In genomic region chr15:51401065-51401780, GRCh38 we compare ENCODE assay signal across 19 cellular contexts. TPM values are rescaled to one million over a fixed set of nuclear protein-coding genes. Genes with fewer than 3 reads are reported as not detected.
DNase-seq lines count a peak whose midpoint lies in the region; ATAC-seq and TF ChIP-seq lines count a peak whose summit lies in the region.
"Had no signal": no experiment of that assay in that cellular context is flagged by ENCODE, and none has a peak within 500 bp of the region (broad histone marks: within the 10 kb centered on the region; RNA-seq: fewer than 3 reads in every experiment).

No MANE protein-coding gene starts in this region.

- H3K9me2 ChIP-seq in GM23338 (ENCODE audit: insufficient read depth): 0 out of 2 replicates have a peak, but pooled peaks cover 2% of the 10 kb centered on the region

- H3K36me3 ChIP-seq in GM23338 (ENCODE audit: insufficient read depth) (no peaks in the 10 kb centered on the region), upper lobe of right lung (no peaks in the 10 kb centered on the region)
- H3K36me3 ChIP-seq: BLaER1, Peyer's patch had no signal

- H3K4me3 ChIP-seq in GM23338 (no peak overlapping the region), upper lobe of right lung (no peak overlapping the region)
- H3K4me3 ChIP-seq: BLaER1, GM12878, Peyer's patch had no signal

- H4K20me1 ChIP-seq in GM23338 (replicated peaks; ENCODE audit: insufficient read depth): no peaks in the 10 kb centered on the region
- H4K20me1 ChIP-seq: BLaER1 had no signal

- TF ChIP-seq CTCF in GM23338 (conservative IDR thresholded peaks at IDR 0.05; ENCODE audit: low read depth in 2 of 2) (no peak), upper lobe of right lung (IDR thresholded peaks at IDR 0.05) (no peak)

- H3K4me1 Mint-ChIP-seq in GM23338: peaks cover 20% of the 10 kb centered on the region

- H3K4me2 ChIP-seq in GM23338: no peak overlapping the region
- H3K4me2 ChIP-seq: BLaER1 had no signal

- ATAC-seq in GM23338 (no peak; the same call in 2 of the 3 replicates), upper lobe of right lung (peak; percentile 79), HG03196 (IDR thresholded peaks at IDR 0.05; ENCODE audit: unreplicated experiment) (no peak), HG03135 (IDR thresholded peaks at IDR 0.05; ENCODE audit: unreplicated experiment) (no peak)

- no peak overlapping the region for H3K4me3 Mint-ChIP-seq in GM23338
- H3K4me3 Mint-ChIP-seq: CD4-positive, alpha-beta memory T cell had no signal

- H3K36me3 Mint-ChIP-seq in GM23338 (ENCODE audit: low read depth): no peaks in the 10 kb centered on the region
- H3K36me3 Mint-ChIP-seq: CD4-positive, alpha-beta memory T cell had no signal

- no peak overlapping the region for H3K27ac ChIP-seq in GM23338 (ENCODE audit: low read depth)
- no peak overlapping the region for H3K27ac ChIP-seq in upper lobe of right lung
- H3K27ac ChIP-seq: BLaER1, Peyer's patch had no signal

- no peak for DNase-seq in GM23338 (ENCODE audit: low spot score)
- peak; percentile 70 for DNase-seq in NCI-H226
- DNase-seq in islet precursor cell: peak; percentile 21
- DNase-seq in upper lobe of right lung: no peak
- no peak for DNase-seq in activated CD4-positive, alpha-beta T cell treated with anti-CD3 and anti-CD28 coated beads, Interleukin-2, amount 50 U/mL, for 1 hour
- DNase-seq: CD4-positive, alpha-beta memory T cell; DMS 273 treated with DMSO at 0.1 percent for 48 hours; DND-41; GOT3; NCI-H1092; NCI-H1436; NCI-H187 treated with DMSO at 0.1 percent for 48 hours; NCI-H2107 had no signal

- no peaks in the 10 kb centered on the region for H3K79me2 ChIP-seq in GM23338 (replicated peaks; ENCODE audit: insufficient read depth)

- no peaks in the 10 kb centered on the region for H3K9me3 Mint-ChIP-seq in GM23338
- H3K9me3 Mint-ChIP-seq: CD4-positive, alpha-beta memory T cell had no signal

- no peaks in the 10 kb centered on the region for H3K27me3 ChIP-seq in GM23338 (ENCODE audit: insufficient read depth)
- H3K27me3 ChIP-seq in upper lobe of right lung: no peaks in the 10 kb centered on the region
- H3K27me3 ChIP-seq: BLaER1, Peyer's patch had no signal

- peak overlapping the region; percentile 82; the same call in 1 of the 2 replicates for H2AFZ ChIP-seq in GM23338

- H3K4me1 ChIP-seq in GM23338 (ENCODE audit: insufficient read depth) (peaks cover 8% of the 10 kb centered on the region), upper lobe of right lung (no peaks in the 10 kb centered on the region)
- H3K4me1 ChIP-seq: BLaER1, Caco-2, Peyer's patch had no signal

- H3F3A ChIP-seq in GM23338 (replicated peaks; ENCODE audit: low read depth): no peaks in the 10 kb centered on the region

- intact Hi-C loops in upper lobe of right lung (cut with DNase I): no loop called here

- H3K9me3 ChIP-seq in upper lobe of right lung: no peaks in the 10 kb centered on the region
- H3K9me3 ChIP-seq: BLaER1, Caco-2, Peyer's patch had no signal

- H3K27me3 Mint-ChIP-seq in GM23338 (ENCODE audit: insufficient read depth, low read depth, poor library complexity): peaks cover 12% of the 10 kb centered on the region

- no peak overlapping the region for H3K27ac Mint-ChIP-seq in GM23338
- H3K27ac Mint-ChIP-seq: CD4-positive, alpha-beta memory T cell had no signal

TF ChIP-seq in GM23338, 12 proteins besides CTCF, POLR2A, EP300 and RAD21 (continues in another document):
- TF ChIP-seq CREB1 (CRISPR knock-in tag; IDR thresholded peaks at IDR 0.05; ENCODE audit: low read depth) (no peak), POLR2AphosphoS5 (IDR thresholded peaks at IDR 0.05; ENCODE audit: low read depth) (no peak), STAT1 (IDR thresholded peaks at IDR 0.05; ENCODE audit: unreplicated experiment) (no peak), JUNB (IDR thresholded peaks at IDR 0.05; ENCODE audit: unreplicated experiment) (no peak), NANOG (IDR thresholded peaks at IDR 0.05; ENCODE audit: borderline replicate concordance) (no peak), ZNF114 (CRISPR knock-in tag; IDR thresholded peaks at IDR 0.05) (no peak), EZH2 (IDR thresholded peaks at IDR 0.05; ENCODE audit: low read depth, unreplicated experiment) (no peak), ZNF331 (CRISPR knock-in tag; IDR thresholded peaks at IDR 0.05; ENCODE audit: low read depth) (no peak), EZH2phosphoT487 (IDR thresholded peaks at IDR 0.05; ENCODE audit: unreplicated experiment) (no peak), ZNF462 (CRISPR knock-in tag; IDR thresholded peaks at IDR 0.05) (no peak)
- TF ChIP-seq, protein P1, sequence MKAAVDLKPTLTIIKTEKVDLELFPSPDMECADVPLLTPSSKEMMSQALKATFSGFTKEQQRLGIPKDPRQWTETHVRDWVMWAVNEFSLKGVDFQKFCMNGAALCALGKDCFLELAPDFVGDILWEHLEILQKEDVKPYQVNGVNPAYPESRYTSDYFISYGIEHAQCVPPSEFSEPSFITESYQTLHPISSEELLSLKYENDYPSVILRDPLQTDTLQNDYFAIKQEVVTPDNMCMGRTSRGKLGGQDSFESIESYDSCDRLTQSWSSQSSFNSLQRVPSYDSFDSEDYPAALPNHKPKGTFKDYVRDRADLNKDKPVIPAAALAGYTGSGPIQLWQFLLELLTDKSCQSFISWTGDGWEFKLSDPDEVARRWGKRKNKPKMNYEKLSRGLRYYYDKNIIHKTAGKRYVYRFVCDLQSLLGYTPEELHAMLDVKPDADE (IDR thresholded peaks at IDR 0.05): no peak

RNA-seq across cellular contexts. Expression of gene GLDN, which starts 59.8 kb away (rescaled TPM):
- total RNA-seq in GM23338 (2014; rRNA removed; shearing (Covaris generic)): 1.2 and 1.5 TPM in 2 replicates
- 0.19 and 0.32 TPM in 2 replicates for polyA plus RNA-seq in GM23338 (2016; fragmentation: Nextera tagmentation; extraction: Ambion mirVana)
- 21.8 TPM for total RNA-seq in upper lobe of right lung
- total RNA-seq: CD4-positive, alpha-beta memory T cell had no signal
- polyA plus RNA-seq: CD4-positive, alpha-beta memory T cell; GM12878 had no signal

Comparison
In these comparisons a context has a peak if more than half of its experiments do, and no peak if none do; other contexts are left out.
1. DNase-seq: peak in NCI-H226 (single experiment) and islet precursor cell (single experiment); none in GM23338 (single experiment), upper lobe of right lung (single experiment) and activated CD4-positive, alpha-beta T cell treated with anti-CD3 and anti-CD28 coated beads, Interleukin-2, amount 50 U/mL, for 1 hour (single experiment).